Comparison of ENCODE assay signal across 17 cellular contexts in the genomic region with DNA sequence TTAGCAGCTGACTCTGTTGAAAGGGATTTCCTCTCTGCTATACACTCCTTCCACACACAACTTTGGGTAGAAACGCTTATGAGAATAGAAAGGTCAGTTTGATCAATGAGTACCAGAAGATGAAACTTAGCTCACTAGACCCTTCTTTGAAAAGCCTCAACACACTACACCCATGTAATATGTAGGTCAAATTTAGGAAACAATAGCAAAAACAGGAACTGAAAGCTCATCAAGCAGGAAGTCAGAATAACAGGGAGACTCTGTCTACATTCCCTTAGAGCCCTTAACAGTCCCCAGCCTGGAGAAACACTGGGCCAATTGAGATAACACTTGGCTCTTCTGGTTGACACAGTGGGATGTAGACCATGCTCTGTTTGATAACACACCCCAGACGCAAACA. TPM values are rescaled to one million over a fixed set of nuclear protein-coding genes. Genes with fewer than 3 reads are reported as not detected.
DNase-seq lines count a peak whose midpoint lies in the region; ATAC-seq and TF ChIP-seq lines count a peak whose summit lies in the region.
"Had no signal": no experiment of that assay in that cellular context is flagged by ENCODE, and none has a peak within 500 bp of the region (broad histone marks: within the 10 kb centered on the region; RNA-seq: fewer than 3 reads in every experiment).

No MANE protein-coding gene starts in this region.

- H3K9me3 Mint-ChIP-seq in CD4-positive, alpha-beta memory T cell: peaks cover 0 to 2% (median 0%) of the 10 kb centered on the region in 8 donors
- H3K9me3 Mint-ChIP-seq in activated T-helper 17 cell treated with anti-CD3 and anti-CD28 coated beads, Interleukin-2, amount 50 U/mL, for 72 hours: no peaks in the 10 kb centered on the region
- H3K9me3 Mint-ChIP-seq in activated T-helper 1 cell treated with anti-CD3 and anti-CD28 coated beads, Interleukin-12 subunit alpha, Interleukin-12 subunit beta, Interleukin-2, Interleukin-4 antibody, amounts not matched to agents 30 ng/mL and 10 ng/mL and 1 ng/mL, durations not matched to agents 14 hours and 24 hours and 36 hours: no peaks in the 10 kb centered on the region
- no peaks in the 10 kb centered on the region for H3K9me3 Mint-ChIP-seq in activated naive CD4-positive, alpha-beta T cell treated with anti-CD3 and anti-CD28 coated beads for 36 hours
- H3K9me3 Mint-ChIP-seq: activated naive CD4-positive, alpha-beta T cell treated with anti-CD3 and anti-CD28 coated beads, Interleukin-2, amount 50 U/mL, for 24 hours had no signal

- POLR2A ChIA-PET in CD4-positive, alpha-beta memory T cell (lab: Charles Lee; ENCODE audit: partially characterized antibody): no interaction called here

- CTCF ChIA-PET in CD4-positive, alpha-beta memory T cell (lab: Charles Lee; ENCODE audit: partially characterized antibody): interaction anchor here (0.6 to 10.9 kb wide), 5 partner anchors 9 to 91 kb away, joined by 4 to 123 read pairs (median 6); no protein-coding TSS in a partner anchor
- CTCF ChIA-PET in activated naive CD4-positive, alpha-beta T cell treated with anti-CD3 and anti-CD28 coated beads for 36 hours (lab: Charles Lee): interaction anchor here (0.8 to 1.7 kb wide), 3 partner anchors 9 to 94 kb away, joined by 3 to 9 read pairs (median 3); no protein-coding TSS in a partner anchor

- no peak overlapping the region for H3K4me3 ChIP-seq in CD4-positive, alpha-beta memory T cell (ENCODE audit: low read length in 2 of 2)
- no peak overlapping the region for H3K4me3 ChIP-seq in stomach
- H3K4me3 ChIP-seq: cardiac muscle cell, vagina had no signal

- H3K27me3 ChIP-seq in CD4-positive, alpha-beta memory T cell (ENCODE audit: insufficient read depth, low read length): no peaks in the 10 kb centered on the region
- no peaks in the 10 kb centered on the region for H3K27me3 ChIP-seq in stomach
- H3K27me3 ChIP-seq: cardiac muscle cell, vagina had no signal

- H3K27ac ChIP-seq in CD4-positive, alpha-beta memory T cell (ENCODE audit: low read depth, low read length): no peak overlapping the region
- H3K27ac ChIP-seq in stomach: no peak overlapping the region
- H3K27ac ChIP-seq: cardiac muscle cell, vagina had no signal

- H3K4me3 Mint-ChIP-seq in CD4-positive, alpha-beta memory T cell: peak overlapping the region in 6 of 8 donors; percentile 3 to 55 (median 18)
- peak overlapping the region; percentile 25 for H3K4me3 Mint-ChIP-seq in activated T-helper 17 cell treated with anti-CD3 and anti-CD28 coated beads, Interleukin-2, amount 50 U/mL, for 72 hours
- no peak overlapping the region for H3K4me3 Mint-ChIP-seq in activated T-helper 1 cell treated with anti-CD3 and anti-CD28 coated beads, Interleukin-12 subunit alpha, Interleukin-12 subunit beta, Interleukin-2, Interleukin-4 antibody, amounts not matched to agents 30 ng/mL and 10 ng/mL and 1 ng/mL, durations not matched to agents 14 hours and 24 hours and 36 hours
- no peak overlapping the region for H3K4me3 Mint-ChIP-seq in activated naive CD4-positive, alpha-beta T cell treated with anti-CD3 and anti-CD28 coated beads for 36 hours
- H3K4me3 Mint-ChIP-seq: activated naive CD4-positive, alpha-beta T cell treated with anti-CD3 and anti-CD28 coated beads, Interleukin-2, amount 50 U/mL, for 24 hours had no signal

- TF ChIP-seq POLR2A in stomach (IDR thresholded peaks at IDR 0.05): no peak

- H3K27me3 Mint-ChIP-seq in CD4-positive, alpha-beta memory T cell: no peaks in the 10 kb centered on the region
- no peaks in the 10 kb centered on the region for H3K27me3 Mint-ChIP-seq in activated T-helper 17 cell treated with anti-CD3 and anti-CD28 coated beads, Interleukin-2, amount 50 U/mL, for 72 hours
- H3K27me3 Mint-ChIP-seq in activated T-helper 1 cell treated with anti-CD3 and anti-CD28 coated beads, Interleukin-12 subunit alpha, Interleukin-12 subunit beta, Interleukin-2, Interleukin-4 antibody, amounts not matched to agents 30 ng/mL and 10 ng/mL and 1 ng/mL, durations not matched to agents 14 hours and 24 hours and 36 hours (ENCODE audit: insufficient read depth): peaks cover 7% of the 10 kb centered on the region
- H3K27me3 Mint-ChIP-seq in activated naive CD4-positive, alpha-beta T cell treated with anti-CD3 and anti-CD28 coated beads for 36 hours (ENCODE audit: low read depth): no peaks in the 10 kb centered on the region

- H3K27ac Mint-ChIP-seq in CD4-positive, alpha-beta memory T cell: peak overlapping the region in 3 of 7 donors; percentile 2 to 42 (median 41)
- no peak overlapping the region for H3K27ac Mint-ChIP-seq in activated T-helper 17 cell treated with anti-CD3 and anti-CD28 coated beads, Interleukin-2, amount 50 U/mL, for 72 hours
- H3K27ac Mint-ChIP-seq in activated T-helper 1 cell treated with anti-CD3 and anti-CD28 coated beads, Interleukin-12 subunit alpha, Interleukin-12 subunit beta, Interleukin-2, Interleukin-4 antibody, amounts not matched to agents 30 ng/mL and 10 ng/mL and 1 ng/mL, durations not matched to agents 14 hours and 24 hours and 36 hours: no peak overlapping the region
- H3K27ac Mint-ChIP-seq in activated naive CD4-positive, alpha-beta T cell treated with anti-CD3 and anti-CD28 coated beads for 36 hours: no peak overlapping the region
- H3K27ac Mint-ChIP-seq: activated naive CD4-positive, alpha-beta T cell treated with anti-CD3 and anti-CD28 coated beads, Interleukin-2, amount 50 U/mL, for 24 hours had no signal

- H3K4me1 Mint-ChIP-seq in CD4-positive, alpha-beta memory T cell: peaks cover 13 to 19% (median 17%) of the 10 kb centered on the region in 4 donors
- H3K4me1 Mint-ChIP-seq in activated T-helper 17 cell treated with anti-CD3 and anti-CD28 coated beads, Interleukin-2, amount 50 U/mL, for 72 hours: peaks cover 18% of the 10 kb centered on the region
- H3K4me1 Mint-ChIP-seq in activated T-helper 1 cell treated with anti-CD3 and anti-CD28 coated beads, Interleukin-12 subunit alpha, Interleukin-12 subunit beta, Interleukin-2, Interleukin-4 antibody, amounts not matched to agents 30 ng/mL and 10 ng/mL and 1 ng/mL, durations not matched to agents 14 hours and 24 hours and 36 hours (ENCODE audit: low read depth): no peaks in the 10 kb centered on the region
- H3K4me1 Mint-ChIP-seq in activated naive CD4-positive, alpha-beta T cell treated with anti-CD3 and anti-CD28 coated beads for 36 hours (ENCODE audit: low read depth): peaks cover 6% of the 10 kb centered on the region

- ATAC-seq in GM21360 (IDR thresholded peaks at IDR 0.05; ENCODE audit: unreplicated experiment): peak; percentile 59
- ATAC-seq in HG03469 (IDR thresholded peaks at IDR 0.05; ENCODE audit: unreplicated experiment): peak; percentile 62
- no peak for ATAC-seq in activated T-helper 17 cell treated with anti-CD3 and anti-CD28 coated beads, Interleukin-2, amount 50 U/mL, for 72 hours (replicated peaks)
- ATAC-seq in HG02571 (IDR thresholded peaks at IDR 0.05; ENCODE audit: unreplicated experiment): no peak

- no peak for TF ChIP-seq EP300 in stomach (IDR thresholded peaks at IDR 0.05)

- no peaks in the 10 kb centered on the region for H3K9me3 ChIP-seq in CD4-positive, alpha-beta memory T cell (ENCODE audit: control insufficient read depth in 1 of 2, low read length in 2 of 2)
- H3K9me3 ChIP-seq in stomach: no peaks in the 10 kb centered on the region
- H3K9me3 ChIP-seq: vagina had no signal

- no peak for TF ChIP-seq CTCF in stomach (IDR thresholded peaks at IDR 0.05)

- no peaks in the 10 kb centered on the region for H3K36me3 ChIP-seq in CD4-positive, alpha-beta memory T cell (ENCODE audit: insufficient read depth, low read length)
- peaks cover 0 to 12% (median 3%) of the 10 kb centered on the region in 4 donors for H3K36me3 ChIP-seq in stomach
- H3K36me3 ChIP-seq: cardiac muscle cell, vagina had no signal

- H3K4me1 ChIP-seq in CD4-positive, alpha-beta memory T cell (ENCODE audit: insufficient read depth, low read length): peaks cover 19% of the 10 kb centered on the region
- H3K4me1 ChIP-seq in stomach: no peaks in the 10 kb centered on the region
- H3K4me1 ChIP-seq: vagina had no signal

- WGBS in stomach, 5 donors: 44 to 58% (median 54%) methylated on average over 2 of the region's 2 CpGs

- H3K36me3 Mint-ChIP-seq in CD4-positive, alpha-beta memory T cell: no peaks in the 10 kb centered on the region
- no peaks in the 10 kb centered on the region for H3K36me3 Mint-ChIP-seq in activated T-helper 17 cell treated with anti-CD3 and anti-CD28 coated beads, Interleukin-2, amount 50 U/mL, for 72 hours (ENCODE audit: low read depth)
- no peaks in the 10 kb centered on the region for H3K36me3 Mint-ChIP-seq in activated T-helper 1 cell treated with anti-CD3 and anti-CD28 coated beads, Interleukin-12 subunit alpha, Interleukin-12 subunit beta, Interleukin-2, Interleukin-4 antibody, amounts not matched to agents 30 ng/mL and 10 ng/mL and 1 ng/mL, durations not matched to agents 14 hours and 24 hours and 36 hours (ENCODE audit: low read depth)
- no peaks in the 10 kb centered on the region for H3K36me3 Mint-ChIP-seq in activated naive CD4-positive, alpha-beta T cell treated with anti-CD3 and anti-CD28 coated beads for 36 hours (ENCODE audit: low read depth)
- H3K36me3 Mint-ChIP-seq: activated naive CD4-positive, alpha-beta T cell treated with anti-CD3 and anti-CD28 coated beads, Interleukin-2, amount 50 U/mL, for 24 hours had no signal

- DNase-seq in CD4-positive, alpha-beta memory T cell: no peak
- no peak for DNase-seq in stomach
- no peak for DNase-seq in activated T-helper 1 cell treated with anti-CD3 and anti-CD28 coated beads, Interleukin-12 subunit alpha, Interleukin-12 subunit beta, Interleukin-2, Interleukin-4 antibody, amounts not matched to agents 30 ng/mL and 10 ng/mL and 1 ng/mL, durations not matched to agents 14 hours and 24 hours and 36 hours (ENCODE audit: low spot score)
- no peak for DNase-seq in activated naive CD4-positive, alpha-beta T cell treated with anti-CD3 and anti-CD28 coated beads for 36 hours
- DNase-seq: activated CD8-positive, alpha-beta memory T cell treated with anti-CD3 and anti-CD28 coated beads for 24 hours; AML-193; islet precursor cell; NCI-H1105 treated with DMSO at 0.1 percent for 48 hours; NCI-H524; SHP77 had no signal

- intact Hi-C loops in CD4-positive, alpha-beta memory T cell (cut with micrococcal nuclease): no loop called here
- intact Hi-C loops in stomach (cut with DNase I; ENCODE audit: low total_unique reads): no loop called here
- intact Hi-C loops in activated T-helper 1 cell treated with anti-CD3 and anti-CD28 coated beads, Interleukin-12 subunit alpha, Interleukin-12 subunit beta, Interleukin-2, Interleukin-4 antibody, amounts not matched to agents 30 ng/mL and 10 ng/mL and 1 ng/mL, durations not matched to agents 14 hours and 24 hours and 36 hours (cut with micrococcal nuclease): no loop called here
- intact Hi-C loops in activated naive CD4-positive, alpha-beta T cell treated with anti-CD3 and anti-CD28 coated beads for 36 hours (cut with micrococcal nuclease): no loop called here

RNA-seq across cellular contexts. Expression of gene SRPX2, which starts 30.7 kb away (rescaled TPM):
- total RNA-seq in CD4-positive, alpha-beta memory T cell: not detected
- not detected for polyA plus RNA-seq in CD4-positive, alpha-beta memory T cell
- total RNA-seq in activated T-helper 17 cell treated with anti-CD3 and anti-CD28 coated beads, Interleukin-2, amount 50 U/mL, for 72 hours: not detected
- 10 to 100 TPM in 2 of 5 donors, 1 to 10 TPM in 3; 4.9 to 28.0 (median 8.9) TPM for total RNA-seq in stomach
- 10 to 100 TPM in 1 of 3 donors, 1 to 10 TPM in 2; 2.6 to 16.7 (median 6.2) TPM for polyA plus RNA-seq in stomach
- not detected in 2 replicates for total RNA-seq in activated T-helper 1 cell treated with anti-CD3 and anti-CD28 coated beads, Interleukin-12 subunit alpha, Interleukin-12 subunit beta, Interleukin-2, Interleukin-4 antibody, amounts not matched to agents 30 ng/mL and 10 ng/mL and 1 ng/mL, durations not matched to agents 14 hours and 24 hours and 36 hours
- total RNA-seq in activated naive CD4-positive, alpha-beta T cell treated with anti-CD3 and anti-CD28 coated beads for 36 hours: not detected

RNA-seq across cellular contexts. Expression of gene TSPAN6, which starts 38.1 kb away (rescaled TPM):
- 1 to 10 TPM in 1 of 2 experiments, under 1 TPM in 1; 0.93 to 1.2 TPM for total RNA-seq in CD4-positive, alpha-beta memory T cell
- polyA plus RNA-seq in CD4-positive, alpha-beta memory T cell: 1 to 10 TPM; 3.9 to 4.1 TPM
- not detected for total RNA-seq in activated T-helper 17 cell treated with anti-CD3 and anti-CD28 coated beads, Interleukin-2, amount 50 U/mL, for 72 hours
- 10 to 100 TPM in 4 of 5 donors, not detected in 1; 12.5 to 57.1 (median 24.6) TPM for total RNA-seq in stomach
- polyA plus RNA-seq in stomach: 10 to 100 TPM in 2 of 3 donors, 1 to 10 TPM in 1; 9.5 to 19.8 (median 13.5) TPM
- total RNA-seq in activated T-helper 1 cell treated with anti-CD3 and anti-CD28 coated beads, Interleukin-12 subunit alpha, Interleukin-12 subunit beta, Interleukin-2, Interleukin-4 antibody, amounts not matched to agents 30 ng/mL and 10 ng/mL and 1 ng/mL, durations not matched to agents 14 hours and 24 hours and 36 hours: not detected in 2 replicates
- total RNA-seq in activated naive CD4-positive, alpha-beta T cell treated with anti-CD3 and anti-CD28 coated beads for 36 hours: under 1 TPM; 0.42 to 0.57 TPM

RNA-seq across cellular contexts. Expression of gene SYTL4, which starts 57.2 kb away (rescaled TPM):
- total RNA-seq in CD4-positive, alpha-beta memory T cell: not detected
- polyA plus RNA-seq in CD4-positive, alpha-beta memory T cell: not detected
- total RNA-seq in activated T-helper 17 cell treated with anti-CD3 and anti-CD28 coated beads, Interleukin-2, amount 50 U/mL, for 72 hours: not detected
- total RNA-seq in stomach: 10 to 100 TPM; 10.5 to 27.7 (median 12.5) TPM
- polyA plus RNA-seq in stomach: 10 to 100 TPM in 1 of 3 donors, 1 to 10 TPM in 2; 4.5 to 23.7 (median 4.6) TPM
- total RNA-seq in activated T-helper 1 cell treated with anti-CD3 and anti-CD28 coated beads, Interleukin-12 subunit alpha, Interleukin-12 subunit beta, Interleukin-2, Interleukin-4 antibody, amounts not matched to agents 30 ng/mL and 10 ng/mL and 1 ng/mL, durations not matched to agents 14 hours and 24 hours and 36 hours: not detected in 2 replicates
- not detected for total RNA-seq in activated naive CD4-positive, alpha-beta T cell treated with anti-CD3 and anti-CD28 coated beads for 36 hours

Comparison
In these comparisons a context has a peak if more than half of its experiments do, and no peak if none do; other contexts are left out.
1. H3K4me3 Mint-ChIP-seq: peak in CD4-positive, alpha-beta memory T cell (6 of 8) and activated T-helper 17 cell treated with anti-CD3 and anti-CD28 coated beads, Interleukin-2, amount 50 U/mL, for 72 hours (single experiment); none in activated T-helper 1 cell treated with anti-CD3 and anti-CD28 coated beads, Interleukin-12 subunit alpha, Interleukin-12 subunit beta, Interleukin-2, Interleukin-4 antibody, amounts not matched to agents 30 ng/mL and 10 ng/mL and 1 ng/mL, durations not matched to agents 14 hours and 24 hours and 36 hours (single experiment) and activated naive CD4-positive, alpha-beta T cell treated with anti-CD3 and anti-CD28 coated beads for 36 hours (single experiment).
2. ATAC-seq: peak in GM21360 (single experiment) and HG03469 (single experiment); none in activated T-helper 17 cell treated with anti-CD3 and anti-CD28 coated beads, Interleukin-2, amount 50 U/mL, for 72 hours (single experiment) and HG02571 (single experiment).
3. RNA of gene SYTL4, which starts 57.2 kb away (total RNA-seq): 10.5 to 27.7 TPM in stomach; not detected in activated naive CD4-positive, alpha-beta T cell treated with anti-CD3 and anti-CD28 coated beads for 36 hours, not detected in CD4-positive, alpha-beta memory T cell, not detected in activated T-helper 17 cell treated with anti-CD3 and anti-CD28 coated beads, Interleukin-2, amount 50 U/mL, for 72 hours and not detected in activated T-helper 1 cell treated with anti-CD3 and anti-CD28 coated beads, Interleukin-12 subunit alpha, Interleukin-12 subunit beta, Interleukin-2, Interleukin-4 antibody, amounts not matched to agents 30 ng/mL and 10 ng/mL and 1 ng/mL, durations not matched to agents 14 hours and 24 hours and 36 hours; every median in the first group is over 10 times any median in the second.